Comparison of ENCODE assay signal across 17 cellular contexts in the genomic region with DNA sequence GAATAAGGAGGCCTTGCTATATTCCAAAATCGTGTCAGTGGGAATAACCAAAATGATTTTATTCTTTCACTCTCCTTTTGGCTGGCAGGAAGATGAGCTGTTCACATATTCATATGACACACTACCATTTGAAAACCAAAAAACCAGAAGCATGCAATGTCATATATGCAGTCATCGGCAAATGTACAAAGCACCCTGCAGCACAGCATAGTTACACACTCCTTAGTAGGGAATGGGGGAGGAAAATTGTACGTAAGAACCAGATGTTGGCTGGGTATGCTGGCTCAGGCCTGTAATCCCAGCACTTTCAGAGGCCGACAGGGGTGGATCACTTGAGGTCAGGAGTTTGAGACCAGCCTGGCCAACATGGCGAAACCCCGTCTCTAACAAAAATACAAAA.
DNase-seq lines count a peak whose midpoint lies in the region; ATAC-seq and TF ChIP-seq lines count a peak whose summit lies in the region.
"Had no signal": no experiment of that assay in that cellular context is flagged by ENCODE, and none has a peak within 500 bp of the region (broad histone marks: within the 10 kb centered on the region; RNA-seq: fewer than 3 reads in every experiment).

No MANE protein-coding gene starts in this region.

- no peaks in the 10 kb centered on the region for H3K27me3 ChIP-seq in smooth muscle cell (ENCODE audit: low read depth)

- no peaks in the 10 kb centered on the region for H3K79me2 ChIP-seq in smooth muscle cell (ENCODE audit: low read depth)

- peaks cover 10% of the 10 kb centered on the region for H3F3A ChIP-seq in smooth muscle cell (ENCODE audit: low read depth)

- H3K36me3 ChIP-seq in smooth muscle cell (ENCODE audit: low read depth): no peaks in the 10 kb centered on the region

- H3K4me3 ChIP-seq in AG10803 (ENCODE audit: low read length) (no peak overlapping the region), fibroblast of mammary gland (ENCODE audit: control insufficient read depth, low read depth, low read length) (no peak overlapping the region), smooth muscle cell (no peak overlapping the region)
- H3K4me3 ChIP-seq: GM12878 had no signal

- H3K9me3 Mint-ChIP-seq in activated CD8-positive, alpha-beta memory T cell treated with anti-CD3 and anti-CD28 coated beads, Interleukin-2, amount 10 ng/mL, durations not matched to agents 7 days and 5 days (ENCODE audit: low read depth): no peaks in the 10 kb centered on the region
- no peaks in the 10 kb centered on the region for H3K9me3 Mint-ChIP-seq in osteocyte (ENCODE audit: unreplicated experiment)
- H3K9me3 Mint-ChIP-seq: CD4-positive, alpha-beta T cell had no signal

- H3K27ac Mint-ChIP-seq in activated CD8-positive, alpha-beta memory T cell treated with anti-CD3 and anti-CD28 coated beads, Interleukin-2, amount 10 ng/mL, durations not matched to agents 7 days and 5 days: no peak overlapping the region
- H3K27ac Mint-ChIP-seq in osteocyte (ENCODE audit: unreplicated experiment): no peak overlapping the region
- H3K27ac Mint-ChIP-seq: B cell; CD4-positive, alpha-beta T cell had no signal

- peak overlapping the region; percentile 44 for H3K27ac ChIP-seq in smooth muscle cell (ENCODE audit: low read depth)
- H3K27ac ChIP-seq: HL-60 had no signal

- no peak overlapping the region for H3K9ac ChIP-seq in smooth muscle cell (ENCODE audit: low read depth)

- H3K4me3 Mint-ChIP-seq in activated CD8-positive, alpha-beta memory T cell treated with anti-CD3 and anti-CD28 coated beads, Interleukin-2, amount 10 ng/mL, durations not matched to agents 7 days and 5 days: no peak overlapping the region
- no peak overlapping the region for H3K4me3 Mint-ChIP-seq in osteocyte (ENCODE audit: unreplicated experiment)
- H3K4me3 Mint-ChIP-seq: B cell; CD4-positive, alpha-beta T cell had no signal

- peaks cover 4% of the 10 kb centered on the region for H3K4me1 ChIP-seq in smooth muscle cell (ENCODE audit: low read depth)

- CTCF ChIA-PET in activated CD8-positive, alpha-beta memory T cell treated with anti-CD3 and anti-CD28 coated beads, Interleukin-2, amount 10 ng/mL, durations not matched to agents 7 days and 5 days (lab: Charles Lee): no interaction called here

- no peak for ATAC-seq in activated CD8-positive, alpha-beta memory T cell treated with anti-CD3 and anti-CD28 coated beads, Interleukin-2, amount 10 ng/mL, durations not matched to agents 7 days and 5 days
- ATAC-seq: GM12878, HCT116 had no signal

- peaks cover 17% of the 10 kb centered on the region for H3K27me3 Mint-ChIP-seq in activated CD8-positive, alpha-beta memory T cell treated with anti-CD3 and anti-CD28 coated beads, Interleukin-2, amount 10 ng/mL, durations not matched to agents 7 days and 5 days
- no peaks in the 10 kb centered on the region for H3K27me3 Mint-ChIP-seq in osteocyte (ENCODE audit: unreplicated experiment)

- H3K4me2 ChIP-seq in smooth muscle cell: no peak overlapping the region

- H3K36me3 Mint-ChIP-seq in activated CD8-positive, alpha-beta memory T cell treated with anti-CD3 and anti-CD28 coated beads, Interleukin-2, amount 10 ng/mL, durations not matched to agents 7 days and 5 days: no peaks in the 10 kb centered on the region
- peaks cover 20% of the 10 kb centered on the region for H3K36me3 Mint-ChIP-seq in osteocyte (ENCODE audit: unreplicated experiment)

- TF ChIP-seq CTCF in AG10803 (conservative IDR thresholded peaks at IDR 0.05; ENCODE audit: low read length): no peak
- TF ChIP-seq CTCF in fibroblast of mammary gland (conservative IDR thresholded peaks at IDR 0.05; ENCODE audit: control insufficient read depth, insufficient read depth, low read depth, low read length): no peak
- TF ChIP-seq CTCF in smooth muscle cell (IDR thresholded peaks at IDR 0.05; ENCODE audit: borderline replicate concordance, insufficient read depth, poor library complexity, severe bottlenecking): no peak
- no peak for TF ChIP-seq CTCF in osteocyte (IDR thresholded peaks at IDR 0.05)

- 73% methylated on average over 6 of the region's 6 CpGs for whole genome bisulfite sequencing in smooth muscle cell (ENCODE audit: low lambda C conversion rate)

- no peak overlapping the region for H2AFZ ChIP-seq in smooth muscle cell (ENCODE audit: low read depth)

- no peaks in the 10 kb centered on the region for H3K9me3 ChIP-seq in smooth muscle cell (replicated peaks; ENCODE audit: low read depth)

- peak; percentile 67 for DNase-seq in AG10803 (ENCODE audit: low read depth)
- peak; percentile 37 for DNase-seq in RPMI7951 (ENCODE audit: low read depth)
- peak; percentile 47 for DNase-seq in fibroblast of mammary gland (ENCODE audit: low read depth)
- no peak for DNase-seq in smooth muscle cell (lab: John Stamatoyannopoulos, UW; ENCODE audit: unreplicated experiment)
- DNase-seq in activated CD8-positive, alpha-beta memory T cell treated with anti-CD3 and anti-CD28 coated beads, Interleukin-2, amount 10 ng/mL, durations not matched to agents 7 days and 5 days: no peak
- no peak for DNase-seq in RPMI8226
- no peak for DNase-seq in osteocyte (ENCODE audit: extremely low spot score, unreplicated experiment)
- DNase-seq: 8988T; ACHN; C1 segment of cervical spinal cord; Calu3; CD4-positive, alpha-beta T cell; DMS 273 treated with DMSO at 0.1 percent for 48 hours had no signal

- no peaks in the 10 kb centered on the region for H4K20me1 ChIP-seq in smooth muscle cell (ENCODE audit: low read depth)

- no peaks in the 10 kb centered on the region for H3K4me1 Mint-ChIP-seq in activated CD8-positive, alpha-beta memory T cell treated with anti-CD3 and anti-CD28 coated beads, Interleukin-2, amount 10 ng/mL, durations not matched to agents 7 days and 5 days
- H3K4me1 Mint-ChIP-seq in osteocyte (ENCODE audit: unreplicated experiment): peaks cover 12% of the 10 kb centered on the region
- H3K4me1 Mint-ChIP-seq: B cell had no signal

Comparison
In these comparisons a context has a peak if more than half of its experiments do, and no peak if none do; other contexts are left out.
1. DNase-seq: peak in AG10803 (single experiment), RPMI7951 (single experiment) and fibroblast of mammary gland (single experiment); none in smooth muscle cell (single experiment), activated CD8-positive, alpha-beta memory T cell treated with anti-CD3 and anti-CD28 coated beads, Interleukin-2, amount 10 ng/mL, durations not matched to agents 7 days and 5 days (single experiment), RPMI8226 (single experiment) and osteocyte (single experiment).